Comparison of ENCODE assay signal across 8 cellular contexts in the genomic region with DNA sequence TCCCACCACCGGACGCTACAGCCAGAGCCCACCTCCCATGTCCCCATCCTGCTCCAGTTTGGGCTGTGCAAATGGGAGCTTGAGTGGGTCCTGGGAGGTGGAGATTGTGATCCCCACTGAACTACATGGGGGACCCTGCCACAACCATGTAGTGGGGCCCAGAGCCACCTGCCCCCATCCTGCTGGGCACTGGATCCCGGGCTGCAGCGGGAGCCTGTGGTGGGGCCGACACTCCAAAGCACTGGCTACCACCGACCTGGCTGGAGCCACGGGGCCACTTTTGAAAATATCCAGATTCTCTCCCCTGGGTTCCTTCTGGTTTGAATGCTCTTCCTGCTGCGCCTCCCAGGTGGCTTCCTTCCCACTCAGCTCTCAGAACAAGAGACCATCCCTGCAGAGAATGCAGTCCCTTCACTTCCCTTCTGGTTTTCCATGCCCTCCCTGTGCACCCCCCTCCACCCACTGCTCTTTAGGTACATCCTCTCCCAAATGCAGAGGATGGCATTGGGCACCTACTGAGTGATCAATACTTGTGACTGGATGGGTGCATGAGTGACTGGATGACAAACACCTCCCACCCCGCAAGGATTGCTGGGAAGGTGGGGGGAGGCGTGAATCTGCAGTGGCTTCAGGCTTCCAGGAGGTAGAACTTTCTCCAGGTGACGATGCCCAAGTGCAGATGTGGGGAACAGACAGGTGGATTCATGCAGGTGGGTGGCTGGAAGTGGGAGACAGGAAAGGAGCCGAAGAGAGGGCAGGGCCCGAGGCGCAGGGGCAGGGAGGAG. TPM values are rescaled to one million over a fixed set of nuclear protein-coding genes. Genes with fewer than 3 reads are reported as not detected.
DNase-seq lines count a peak whose midpoint lies in the region; ATAC-seq and TF ChIP-seq lines count a peak whose summit lies in the region.

No MANE protein-coding gene starts in this region.

- DNase-seq in AG04450 (ENCODE audit: low read depth, low spot score): no peak
- no peak for DNase-seq in HFFc6
- no peak for DNase-seq in astrocyte of the cerebellum (ENCODE audit: low read depth)
- no peak for DNase-seq in NOMO-1 treated with DMSO at 0.1 percent for 48 hours (lab: John Stamatoyannopoulos, UW; ENCODE audit: unreplicated experiment)
- no peak for DNase-seq in NAMALWA (ENCODE audit: low spot score)

- no peaks in the 10 kb centered on the region; the same call in 1 of the 2 replicates for H3K27me3 Mint-ChIP-seq in HFFc6 (ENCODE audit: insufficient read depth)

- H3K4me3 ChIP-seq in AG04450 (ENCODE audit: low read depth, low read length) (peak overlapping the region; percentile 65), astrocyte of the cerebellum (ENCODE audit: low read depth, low read length) (peak overlapping the region; percentile 51), mononuclear cell (ENCODE audit: low read length) (peak overlapping the region; percentile 52)

- peak overlapping the region; percentile 64; the same call in 1 of the 2 replicates for H3K27ac Mint-ChIP-seq in HFFc6

- no peaks in the 10 kb centered on the region for H3K9me3 Mint-ChIP-seq in HFFc6

- H3K27me3 ChIP-seq in AG04450 (ENCODE audit: control insufficient read depth, insufficient read depth, low read length): no peaks in the 10 kb centered on the region
- H3K27me3 ChIP-seq in mononuclear cell (ENCODE audit: insufficient read depth, low read length): no peaks in the 10 kb centered on the region

- H3K27ac ChIP-seq in AG04450 (ENCODE audit: low read depth, low read length): no peak overlapping the region

- H3K4me3 Mint-ChIP-seq in HFFc6: peak overlapping the region; percentile 86

- CTCF ChIA-PET in AG04450 (lab: Charles Lee): interaction anchor here (1.2 kb wide), 1 partner anchor 11 kb away, joined by 4 read pairs; no protein-coding TSS in a partner anchor

- peaks cover 31% of the 10 kb centered on the region for H3K4me1 Mint-ChIP-seq in HFFc6 (ENCODE audit: low read depth)

- peaks cover 69% of the 10 kb centered on the region for H3K4me1 ChIP-seq in mononuclear cell (ENCODE audit: insufficient read depth, low read length)

- H3K36me3 Mint-ChIP-seq in HFFc6 (ENCODE audit: low read depth): no peaks in the 10 kb centered on the region

- TF ChIP-seq CTCF in AG04450 (IDR thresholded peaks at IDR 0.05; ENCODE audit: low read depth, low read length): no peak
- no peak for TF ChIP-seq CTCF in HFFc6 (IDR thresholded peaks at IDR 0.05)
- TF ChIP-seq CTCF in astrocyte of the cerebellum (IDR thresholded peaks at IDR 0.05; ENCODE audit: low read depth, low read length, missing control alignments): no peak

- H3K9me3 ChIP-seq in AG04450 (ENCODE audit: control insufficient read depth, insufficient read depth, low read length): no peaks in the 10 kb centered on the region; the same call in 1 of the 2 replicates
- H3K9me3 ChIP-seq in mononuclear cell (ENCODE audit: low read depth, low read length): no peaks in the 10 kb centered on the region

- ATAC-seq in GM19324 (IDR thresholded peaks at IDR 0.05; ENCODE audit: low FRiP score, unreplicated experiment) (no peak), HG02840 (IDR thresholded peaks at IDR 0.05; ENCODE audit: low FRiP score, unreplicated experiment) (no peak)

- POLR2A ChIA-PET in AG04450 (lab: Yijun Ruan, JAX): no interaction called here

- in situ Hi-C loops in astrocyte of the cerebellum (cut with HindIII; ENCODE audit: low sequenced_read_pairs): no loop called here

RNA-seq across cellular contexts. Expression of a gene that starts 0.8 kb away (rescaled TPM):
- 11.3 and 16.2 TPM in 2 replicates for polyA plus RNA-seq in AG04450 (2011; rRNA removed)
- 23.8 and 26.2 TPM in 2 replicates for polyA minus RNA-seq in AG04450 (2011; rRNA and poly(A)+ RNA removed)
- total RNA-seq in HFFc6 (2021; fragmentation: NEBNext Ultra II Directional; extraction: Animal tissue kit (Norgen Biotek cat#: 25700)): 10 to 100 TPM; 17.2 to 23.0 (median 19.9) TPM
- 62.7 TPM for total RNA-seq in mononuclear cell

RNA-seq across cellular contexts. Expression of a gene that starts 5.4 kb away (rescaled TPM):
- 24.0 and 32.7 TPM in 2 replicates for polyA plus RNA-seq in AG04450 (2011; rRNA removed)
- 11.0 and 12.8 TPM in 2 replicates for polyA minus RNA-seq in AG04450 (2011; rRNA and poly(A)+ RNA removed)
- total RNA-seq in HFFc6 (2021; fragmentation: NEBNext Ultra II Directional; extraction: Animal tissue kit (Norgen Biotek cat#: 25700)): 10 to 100 TPM; 29.5 to 47.4 (median 43.4) TPM
- 19.6 TPM for total RNA-seq in mononuclear cell

RNA-seq across cellular contexts. Expression of a gene that starts 25.7 kb away (rescaled TPM):
- polyA plus RNA-seq in AG04450 (2011; rRNA removed): 42.5 and 65.3 TPM in 2 replicates
- 43.0 and 58.8 TPM in 2 replicates for polyA minus RNA-seq in AG04450 (2011; rRNA and poly(A)+ RNA removed)
- 100 to 1,000 TPM; 221 to 236 (median 223) TPM for total RNA-seq in HFFc6 (2021; fragmentation: NEBNext Ultra II Directional; extraction: Animal tissue kit (Norgen Biotek cat#: 25700))
- total RNA-seq in mononuclear cell: 22.1 TPM

RNA-seq across cellular contexts. Expression of a gene that starts 34.1 kb away (rescaled TPM):
- 26.5 and 39.0 TPM in 2 replicates for polyA plus RNA-seq in AG04450 (2011; rRNA removed)
- polyA minus RNA-seq in AG04450 (2011; rRNA and poly(A)+ RNA removed): 26.7 and 34.1 TPM in 2 replicates
- total RNA-seq in HFFc6 (2021; fragmentation: NEBNext Ultra II Directional; extraction: Animal tissue kit (Norgen Biotek cat#: 25700)): 100 to 1,000 TPM; 113 to 150 (median 131) TPM
- total RNA-seq in mononuclear cell: 213 TPM
